In genomic region chr3:116951610-116952009, GRCh38 we compare ENCODE assay signal across 22 cellular contexts.
DNase-seq lines count a peak whose midpoint lies in the region; TF ChIP-seq lines count a peak whose summit lies in the region.
"Had no signal": no experiment of that assay in that cellular context is flagged by ENCODE, and none has a peak within 500 bp of the region (broad histone marks: within the 10 kb centered on the region; RNA-seq: fewer than 3 reads in every experiment).

No MANE protein-coding gene starts in this region.

- no peaks in the 10 kb centered on the region for H3K9me3 ChIP-seq in OCI-LY3 (ENCODE audit: insufficient read depth, low read length)
- H3K9me3 ChIP-seq in neuronal stem cell (replicated peaks in 1 of 2; ENCODE audit: control insufficient read depth in 2 of 2, insufficient read depth in 1 of 2, low read depth in 1 of 2, low read length in 2 of 2), result no peaks in the 10 kb centered on the region
- H3K9me3 ChIP-seq: BLaER1, heart right ventricle, SJSA1, testis had no signal

- TF ChIP-seq CTCF in OCI-LY3 (IDR thresholded peaks at IDR 0.05; ENCODE audit: low read depth, low read length) (no peak), type B pancreatic cell (conservative IDR thresholded peaks at IDR 0.05) (no peak)

- no peaks in the 10 kb centered on the region for H3K9me3 Mint-ChIP-seq in type B pancreatic cell
- H3K9me3 Mint-ChIP-seq in activated CD4-positive, alpha-beta memory T cell treated with anti-CD3 and anti-CD28 coated beads, Interleukin-2, amount 10 ng/mL, durations not matched to agents 7 days and 5 days, result peaks cover 7% of the 10 kb centered on the region

- CTCF ChIA-PET in activated CD4-positive, alpha-beta memory T cell treated with anti-CD3 and anti-CD28 coated beads, Interleukin-2, amount 10 ng/mL, durations not matched to agents 7 days and 5 days (lab: Charles Lee), result no interaction called here

- H4K20me1 ChIP-seq in OCI-LY3 (ENCODE audit: insufficient read depth, low read length), result no peaks in the 10 kb centered on the region
- H4K20me1 ChIP-seq: BLaER1 had no signal

- no peak overlapping the region for H2BK15ac ChIP-seq in neuronal stem cell (ENCODE audit: low read length)

- H3K36me3 ChIP-seq in OCI-LY3 (replicated peaks; ENCODE audit: low read depth, low read length) (no peaks in the 10 kb centered on the region), neuronal stem cell (replicated peaks in 1 of 2; ENCODE audit: control insufficient read depth in 2 of 2, insufficient read depth in 2 of 2, low read length in 2 of 2) (no peaks in the 10 kb centered on the region), H7 (replicated peaks; ENCODE audit: control insufficient read depth, insufficient read depth, low read length) (no peaks in the 10 kb centered on the region)
- H3K36me3 ChIP-seq: BLaER1, heart right ventricle, SJSA1 had no signal

- H2AFZ ChIP-seq in OCI-LY3 (ENCODE audit: low read depth, low read length) (peak overlapping the region; percentile 56; the same call in 1 of the 2 replicates), neuronal stem cell (ENCODE audit: low read length) (peak overlapping the region; percentile 27)

- no peak overlapping the region for H3K4me3 ChIP-seq in OCI-LY3 (ENCODE audit: low read length)
- no peak overlapping the region for H3K4me3 ChIP-seq in neuronal stem cell (ENCODE audit: low read length in 2 of 2)
- no peak overlapping the region for H3K4me3 ChIP-seq in H7 (ENCODE audit: insufficient read depth, low read depth, low read length)
- H3K4me3 ChIP-seq: BLaER1, heart right ventricle, SJSA1, testis had no signal

- no peak overlapping the region for H2BK120ac ChIP-seq in neuronal stem cell (ENCODE audit: low read depth, low read length)

- no peaks in the 10 kb centered on the region for H3K36me3 Mint-ChIP-seq in type B pancreatic cell
- no peaks in the 10 kb centered on the region for H3K36me3 Mint-ChIP-seq in activated CD4-positive, alpha-beta memory T cell treated with anti-CD3 and anti-CD28 coated beads, Interleukin-2, amount 10 ng/mL, durations not matched to agents 7 days and 5 days (ENCODE audit: low read depth)
- H3K36me3 Mint-ChIP-seq: activated naive CD8-positive, alpha-beta T cell had no signal

- H4K8ac ChIP-seq in neuronal stem cell (ENCODE audit: low read depth, low read length), result no peak overlapping the region

- no peaks in the 10 kb centered on the region for H3K27me3 Mint-ChIP-seq in type B pancreatic cell
- no peaks in the 10 kb centered on the region for H3K27me3 Mint-ChIP-seq in activated CD4-positive, alpha-beta memory T cell treated with anti-CD3 and anti-CD28 coated beads, Interleukin-2, amount 10 ng/mL, durations not matched to agents 7 days and 5 days
- H3K27me3 Mint-ChIP-seq: activated naive CD8-positive, alpha-beta T cell; central memory CD8-positive, alpha-beta T cell; progenitor cell of endocrine pancreas had no signal

- peaks cover 4% of the 10 kb centered on the region; the same call in 1 of the 2 replicates for H3K4me1 ChIP-seq in OCI-LY3 (ENCODE audit: low read length)
- H3K4me1 ChIP-seq in neuronal stem cell (ENCODE audit: control insufficient read depth in 2 of 2, insufficient read depth in 1 of 2, low read depth in 1 of 2, low read length in 2 of 2), result peaks cover 9 to 10% of the 10 kb centered on the region in 2 donors
- H3K4me1 ChIP-seq: BLaER1, heart right ventricle, SJSA1, testis had no signal

- no peak overlapping the region for H3K4me2 ChIP-seq in OCI-LY3 (ENCODE audit: low read length)
- no peak overlapping the region for H3K4me2 ChIP-seq in neuronal stem cell (ENCODE audit: insufficient read depth, low read length, poor library complexity, severe bottlenecking)
- H3K4me2 ChIP-seq: BLaER1, KMS-11 had no signal

- no peaks in the 10 kb centered on the region for H3K79me1 ChIP-seq in neuronal stem cell (ENCODE audit: low read depth, low read length)

- H4K91ac ChIP-seq in neuronal stem cell (ENCODE audit: low read depth, low read length, poor library complexity), result no peak overlapping the region

- H2AK5ac ChIP-seq in neuronal stem cell (ENCODE audit: low read depth, low read length), result no peak overlapping the region

- no peak overlapping the region for H2BK12ac ChIP-seq in neuronal stem cell (ENCODE audit: low read length)

- H3K23ac ChIP-seq in neuronal stem cell (ENCODE audit: low read depth, low read length, poor library complexity), result no peak overlapping the region

- peak; percentile 44 for DNase-seq in fibroblast of gingiva (ENCODE audit: low read depth)
- no peak for DNase-seq in neuronal stem cell (ENCODE audit: low spot score)
- DNase-seq in type B pancreatic cell (ENCODE audit: extremely low spot score, unreplicated experiment), result no peak
- DNase-seq in NCI-H2171 treated with DMSO at 0.1 percent for 48 hours (lab: John Stamatoyannopoulos, UW), result no peak
- DNase-seq in H7, result no peak
- no peak for DNase-seq in activated CD4-positive, alpha-beta memory T cell treated with anti-CD3 and anti-CD28 coated beads, Interleukin-2, amount 10 ng/mL, durations not matched to agents 7 days and 5 days
- DNase-seq: activated CD4-positive, CD25-positive, alpha-beta regulatory T cell treated with anti-CD3 and anti-CD28 coated beads, Interleukin-2, amount 50 U/mL, for 72 hours; activated CD8-positive, alpha-beta T cell treated with anti-CD3 and anti-CD28 coated beads, Interleukin-2, amount 10 ng/mL, durations not matched to agents 7 days and 5 days; GF-D8; heart right ventricle; MM.1S; NCI-H2029 treated with DMSO at 0.1 percent for 48 hours; NCI-H226; stimulated activated naive CD4-positive, alpha-beta T cell treated with Interleukin-2 at 50 U/mL for 16 hours; testis had no signal

- H3K27me3 ChIP-seq in OCI-LY3 (ENCODE audit: low read depth, low read length) (no peaks in the 10 kb centered on the region), neuronal stem cell (ENCODE audit: control insufficient read depth in 3 of 3, insufficient read depth in 3 of 3, low read depth in 1 of 3, low read length in 3 of 3) (no peaks in the 10 kb centered on the region), H7 (ENCODE audit: control insufficient read depth, insufficient read depth, low read length) (no peaks in the 10 kb centered on the region)
- H3K27me3 ChIP-seq: BLaER1, heart right ventricle, SJSA1, testis had no signal

- H3K27ac ChIP-seq in OCI-LY3 (ENCODE audit: low read length), result no peak overlapping the region
- no peak overlapping the region for H3K27ac ChIP-seq in neuronal stem cell (replicated peaks; ENCODE audit: low read length)
- H3K27ac ChIP-seq: BLaER1, heart right ventricle, KMS-11, SJSA1, testis had no signal

- H2BK5ac ChIP-seq in neuronal stem cell (ENCODE audit: low read length), result no peak overlapping the region

- peaks cover 4% of the 10 kb centered on the region for H3K4me1 Mint-ChIP-seq in type B pancreatic cell (ENCODE audit: unreplicated experiment)
- H3K4me1 Mint-ChIP-seq in activated CD4-positive, alpha-beta memory T cell treated with anti-CD3 and anti-CD28 coated beads, Interleukin-2, amount 10 ng/mL, durations not matched to agents 7 days and 5 days, result no peaks in the 10 kb centered on the region
- H3K4me1 Mint-ChIP-seq: central memory CD8-positive, alpha-beta T cell had no signal

- no CpG with 5 or more reads among the region's 3 CpGs for WGBS in neuronal stem cell (ENCODE audit: extremely low coverage in 2 of 2, insufficient read length in 2 of 2, insufficient replicate concordance in 1 of 2), 2 donors

- no peak overlapping the region for H3K18ac ChIP-seq in neuronal stem cell (ENCODE audit: low read length)

- POLR2A ChIA-PET in activated CD4-positive, alpha-beta memory T cell treated with anti-CD3 and anti-CD28 coated beads, Interleukin-2, amount 10 ng/mL, durations not matched to agents 7 days and 5 days (lab: Charles Lee), result no interaction called here

- H3K4ac ChIP-seq in neuronal stem cell (ENCODE audit: low read length), result no peak overlapping the region

- no peak overlapping the region for H3K14ac ChIP-seq in neuronal stem cell (ENCODE audit: low read length)

- peak overlapping the region; percentile 0 for H3K27ac Mint-ChIP-seq in type B pancreatic cell
- no peak overlapping the region for H3K27ac Mint-ChIP-seq in activated CD4-positive, alpha-beta memory T cell treated with anti-CD3 and anti-CD28 coated beads, Interleukin-2, amount 10 ng/mL, durations not matched to agents 7 days and 5 days
- H3K27ac Mint-ChIP-seq: activated CD8-positive, alpha-beta T cell treated with anti-CD3 and anti-CD28 coated beads, Interleukin-2, amount 10 ng/mL, durations not matched to agents 7 days and 5 days; activated naive CD8-positive, alpha-beta T cell had no signal

- H3K4me3 Mint-ChIP-seq in type B pancreatic cell, result no peak overlapping the region
- H3K4me3 Mint-ChIP-seq in activated CD4-positive, alpha-beta memory T cell treated with anti-CD3 and anti-CD28 coated beads, Interleukin-2, amount 10 ng/mL, durations not matched to agents 7 days and 5 days, result no peak overlapping the region
- H3K4me3 Mint-ChIP-seq: activated CD8-positive, alpha-beta T cell treated with anti-CD3 and anti-CD28 coated beads, Interleukin-2, amount 10 ng/mL, durations not matched to agents 7 days and 5 days; activated naive CD8-positive, alpha-beta T cell; central memory CD8-positive, alpha-beta T cell had no signal

- no peaks in the 10 kb centered on the region for H3K79me2 ChIP-seq in OCI-LY3 (ENCODE audit: low read length)

- no peak overlapping the region for H3K9ac ChIP-seq in OCI-LY3 (ENCODE audit: low read length)
- H3K9ac ChIP-seq in neuronal stem cell (ENCODE audit: low read depth, low read length, poor library complexity), result no peak overlapping the region
- H3K9ac ChIP-seq: BLaER1, KMS-11 had no signal
